Comparison of ENCODE assay signal across 30 cellular contexts in the genomic region with DNA sequence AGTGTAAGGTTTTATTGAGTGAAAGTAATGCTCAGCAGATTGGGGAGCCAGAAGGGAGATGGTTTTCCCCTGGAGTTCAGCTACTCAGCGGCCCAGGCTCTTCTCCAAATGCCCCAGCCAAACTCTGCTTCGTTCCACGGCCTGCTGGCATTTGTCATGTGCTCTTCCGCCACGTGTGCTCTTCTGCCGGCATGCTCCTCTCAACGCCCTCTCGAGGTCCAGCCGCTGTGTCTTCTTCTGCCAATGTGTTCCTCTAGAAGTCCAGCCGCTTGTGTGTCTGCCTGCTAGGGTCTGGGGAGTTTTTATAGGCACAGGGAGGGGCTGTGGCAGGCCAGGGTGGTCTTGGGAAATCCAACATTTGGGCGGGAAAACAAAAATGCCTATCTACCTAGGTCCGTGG.
DNase-seq lines count a peak whose midpoint lies in the region; ATAC-seq and TF ChIP-seq lines count a peak whose summit lies in the region.
"Had no signal": no experiment of that assay in that cellular context is flagged by ENCODE, and none has a peak within 500 bp of the region (broad histone marks: within the 10 kb centered on the region; RNA-seq: fewer than 3 reads in every experiment).

No MANE protein-coding gene starts in this region.

- H3K4me3 ChIP-seq in lower leg skin (ENCODE audit: low read depth, poor library complexity, severe bottlenecking) (no peak overlapping the region), spleen (no peak overlapping the region)
- H3K4me3 ChIP-seq: BLaER1 treated with 17β-estradiol and CSF1 and Interleukin-3, amounts not matched to agents 10 nM and 100 nM; lower lobe of right lung; PC-9 had no signal

- DNase-seq in activated naive CD4-positive, alpha-beta T cell treated with anti-CD3 and anti-CD28 coated beads, Interleukin-2, amount 50 U/mL, for 72 hours (ENCODE audit: low spot score in 2 of 2) = no peak
- no peak for DNase-seq in activated naive CD4-positive, alpha-beta T cell treated with anti-CD3 and anti-CD28 coated beads, Interleukin-2, amount 10 ng/mL, durations not matched to agents 7 days and 5 days
- DNase-seq in T-cell (no peak), left lobe of liver (ENCODE audit: low spot score) (no peak), lower leg skin (ENCODE audit: low spot score in 2 of 2) (no peak), spleen (no peak), HUDEP-2 (lab: John Stamatoyannopoulos, UW; ENCODE audit: unreplicated experiment in 76 of 76) (no peak)
- DNase-seq: ACHN; activated CD4-positive, alpha-beta memory T cell treated with anti-CD3 and anti-CD28 coated beads for 36 hours; activated CD8-positive, alpha-beta memory T cell treated with anti-CD3 and anti-CD28 coated beads, Interleukin-2, amount 50 U/mL, for 4 hours; activated effector memory CD4-positive, alpha-beta T cell treated with Interleukin-2 at 50 U/mL for 16 hours; Calu3; effector CD8-positive, alpha-beta T cell; foreskin fibroblast; HFFc6; IMR-90; kidney; lower lobe of right lung; NCI-H1048; NCI-H187; NCI-H2171; NCI-H526 treated with DMSO at 0.1 percent for 48 hours; PC-9; Right ventricle myocardium superior; stimulated activated CD4-positive, alpha-beta T cell treated with anti-CD3 and anti-CD28 coated beads, Interleukin-4, amount 100 ng/mL, for 4 hours; stimulated activated naive CD4-positive, alpha-beta T cell treated with Interleukin-2 at 50 U/mL for 16 hours had no signal

- H3K4me3 Mint-ChIP-seq in activated naive CD4-positive, alpha-beta T cell treated with anti-CD3 and anti-CD28 coated beads, Interleukin-2, amount 10 ng/mL, durations not matched to agents 7 days and 5 days = no peak overlapping the region
- H3K4me3 Mint-ChIP-seq in T-cell = peak overlapping the region in 1 of 3 donors; percentile 63
- no peak overlapping the region for H3K4me3 Mint-ChIP-seq in stimulated activated memory B cell treated with anti-CD40 and anti-IgM and Interleukin-4, amounts not matched to agents 10 μg/mL and 1 μg/mL and 100 μg/mL, for 72 hours
- H3K4me3 Mint-ChIP-seq: activated CD4-positive, alpha-beta memory T cell treated with anti-CD3 and anti-CD28 coated beads for 36 hours; HFFc6 had no signal

- H3K9me3 ChIP-seq in spleen = no peaks in the 10 kb centered on the region
- H3K9me3 ChIP-seq: lower lobe of right lung, neutrophil had no signal

- H3K27ac ChIP-seq in spleen = no peak overlapping the region
- H3K27ac ChIP-seq: BLaER1 treated with 17β-estradiol and CSF1 and Interleukin-3, amounts not matched to agents 10 nM and 100 nM; lower lobe of right lung; neutrophil; PC-9 had no signal

- H3K27ac Mint-ChIP-seq in activated naive CD4-positive, alpha-beta T cell treated with anti-CD3 and anti-CD28 coated beads, Interleukin-2, amount 50 U/mL, for 72 hours = peak overlapping the region; percentile 61 to 64
- no peak overlapping the region for H3K27ac Mint-ChIP-seq in activated naive CD4-positive, alpha-beta T cell treated with anti-CD3 and anti-CD28 coated beads, Interleukin-2, amount 10 ng/mL, durations not matched to agents 7 days and 5 days
- peak overlapping the region; percentile 81 to 85 for H3K27ac Mint-ChIP-seq in T-cell
- peak overlapping the region; percentile 66 for H3K27ac Mint-ChIP-seq in stimulated activated memory B cell treated with anti-CD40 and anti-IgM and Interleukin-4, amounts not matched to agents 10 μg/mL and 1 μg/mL and 100 μg/mL, for 72 hours

- H3K27me3 Mint-ChIP-seq in activated naive CD4-positive, alpha-beta T cell treated with anti-CD3 and anti-CD28 coated beads, Interleukin-2, amount 10 ng/mL, durations not matched to agents 7 days and 5 days = no peaks in the 10 kb centered on the region
- no peaks in the 10 kb centered on the region for H3K27me3 Mint-ChIP-seq in T-cell
- no peaks in the 10 kb centered on the region for H3K27me3 Mint-ChIP-seq in stimulated activated memory B cell treated with anti-CD40 and anti-IgM and Interleukin-4, amounts not matched to agents 10 μg/mL and 1 μg/mL and 100 μg/mL, for 72 hours
- H3K27me3 Mint-ChIP-seq: activated CD4-positive, alpha-beta memory T cell treated with anti-CD3 and anti-CD28 coated beads for 36 hours had no signal

- H3K4me1 Mint-ChIP-seq in activated naive CD4-positive, alpha-beta T cell treated with anti-CD3 and anti-CD28 coated beads, Interleukin-2, amount 10 ng/mL, durations not matched to agents 7 days and 5 days = peaks cover 77% of the 10 kb centered on the region
- H3K4me1 Mint-ChIP-seq in T-cell = peaks cover 74 to 79% (median 75%) of the 10 kb centered on the region in 3 donors
- H3K4me1 Mint-ChIP-seq in stimulated activated memory B cell treated with anti-CD40 and anti-IgM and Interleukin-4, amounts not matched to agents 10 μg/mL and 1 μg/mL and 100 μg/mL, for 72 hours = peaks cover 48% of the 10 kb centered on the region

- H3K4me1 ChIP-seq in spleen = peaks cover 25 to 60% (median 46%) of the 10 kb centered on the region in 6 donors

- no peaks in the 10 kb centered on the region for H3K27me3 ChIP-seq in spleen (replicated peaks in 1 of 7)
- H3K27me3 ChIP-seq: BLaER1 treated with 17β-estradiol and CSF1 and Interleukin-3, amounts not matched to agents 10 nM and 100 nM; neutrophil had no signal

- POLR2A ChIA-PET in T-cell (lab: Charles Lee) = no interaction called here

- TF ChIP-seq CTCF in lower leg skin (IDR thresholded peaks at IDR 0.05) (no peak), spleen (IDR thresholded peaks at IDR 0.05 in 8 of 11, conservative IDR thresholded peaks at IDR 0.05 in 3 of 11) (no peak)

- peaks cover 0 to 7% (median 0%) of the 10 kb centered on the region in 6 donors for H3K36me3 ChIP-seq in spleen
- H3K36me3 ChIP-seq: neutrophil had no signal

- TF ChIP-seq POLR2A in lower leg skin (IDR thresholded peaks at IDR 0.05) (no peak), spleen (IDR thresholded peaks at IDR 0.05) (no peak)

- no peak for ATAC-seq in activated naive CD4-positive, alpha-beta T cell treated with anti-CD3 and anti-CD28 coated beads, Interleukin-2, amount 50 U/mL, for 72 hours
- no peak for ATAC-seq in T-cell (replicated peaks in 1 of 4)
- ATAC-seq in left lobe of liver = peak; percentile 41
- no peak for ATAC-seq in stimulated activated memory B cell treated with anti-CD40 and anti-IgM and Interleukin-4, amounts not matched to agents 10 μg/mL and 1 μg/mL and 100 μg/mL, for 72 hours
- ATAC-seq: lower lobe of right lung, sciatic nerve had no signal

- no peaks in the 10 kb centered on the region for H3K9me3 Mint-ChIP-seq in activated naive CD4-positive, alpha-beta T cell treated with anti-CD3 and anti-CD28 coated beads, Interleukin-2, amount 50 U/mL, for 72 hours
- H3K9me3 Mint-ChIP-seq in activated naive CD4-positive, alpha-beta T cell treated with anti-CD3 and anti-CD28 coated beads, Interleukin-2, amount 10 ng/mL, durations not matched to agents 7 days and 5 days = no peaks in the 10 kb centered on the region
- H3K9me3 Mint-ChIP-seq in T-cell = no peaks in the 10 kb centered on the region
- no peaks in the 10 kb centered on the region for H3K9me3 Mint-ChIP-seq in stimulated activated memory B cell treated with anti-CD40 and anti-IgM and Interleukin-4, amounts not matched to agents 10 μg/mL and 1 μg/mL and 100 μg/mL, for 72 hours
- H3K9me3 Mint-ChIP-seq: activated CD4-positive, alpha-beta memory T cell treated with anti-CD3 and anti-CD28 coated beads for 36 hours; HFFc6 had no signal

- peaks cover 0 to 10% of the 10 kb centered on the region in 2 donors for H3K36me3 Mint-ChIP-seq in activated naive CD4-positive, alpha-beta T cell treated with anti-CD3 and anti-CD28 coated beads, Interleukin-2, amount 50 U/mL, for 72 hours
- peaks cover 31% of the 10 kb centered on the region for H3K36me3 Mint-ChIP-seq in activated naive CD4-positive, alpha-beta T cell treated with anti-CD3 and anti-CD28 coated beads, Interleukin-2, amount 10 ng/mL, durations not matched to agents 7 days and 5 days
- H3K36me3 Mint-ChIP-seq in T-cell = no peaks in the 10 kb centered on the region
- H3K36me3 Mint-ChIP-seq in stimulated activated memory B cell treated with anti-CD40 and anti-IgM and Interleukin-4, amounts not matched to agents 10 μg/mL and 1 μg/mL and 100 μg/mL, for 72 hours = no peaks in the 10 kb centered on the region

- CTCF ChIA-PET in activated naive CD4-positive, alpha-beta T cell treated with anti-CD3 and anti-CD28 coated beads, Interleukin-2, amount 10 ng/mL, durations not matched to agents 7 days and 5 days (lab: Charles Lee) = no interaction called here
- CTCF ChIA-PET in T-cell (lab: Charles Lee) = no interaction called here

- intact Hi-C loops in lower leg skin (cut with DNase I; ENCODE audit: low total_unique reads) = no loop called here
- intact Hi-C loops in spleen (cut with DNase I; ENCODE audit: low total_unique reads) = no loop called here

- WGBS in lower leg skin, 2 donors = 66 to 78% methylated on average over 12 of the region's 12 CpGs
- 88 to 95% (median 89%) methylated on average over 12 of the region's 12 CpGs for WGBS in spleen, 5 donors
